In the genomic region with DNA sequence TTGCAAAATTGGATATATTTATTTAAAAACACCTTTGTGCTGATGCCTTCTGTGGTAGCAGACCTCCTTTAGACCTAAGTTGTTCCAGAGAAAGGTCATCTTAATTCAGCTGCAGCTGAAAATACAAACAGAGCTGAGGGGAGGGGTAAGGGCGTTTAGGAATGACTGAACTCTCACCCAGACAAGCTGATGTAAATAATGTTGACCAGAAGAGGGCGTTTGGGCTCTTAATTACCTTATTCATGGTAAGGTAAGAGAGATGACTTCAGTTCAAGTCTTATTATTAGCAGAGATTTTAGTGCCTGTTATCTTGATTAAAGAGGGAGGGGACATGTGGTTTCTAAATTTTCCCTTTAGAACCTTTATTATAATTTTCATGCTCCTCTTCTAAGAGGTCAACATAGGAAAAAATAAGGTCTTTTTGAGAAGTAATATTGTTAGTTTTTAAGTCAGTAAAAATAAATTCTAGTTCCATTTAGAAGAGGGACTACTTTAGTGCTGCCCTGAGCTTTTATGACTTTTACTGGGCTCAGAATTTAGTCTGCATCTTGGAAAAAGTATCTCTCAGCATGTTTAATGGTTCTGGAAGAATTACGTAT, we compare ENCODE assay signal across 8 cellular contexts. TPM values are rescaled to one million over a fixed set of nuclear protein-coding genes. Genes with fewer than 3 reads are reported as not detected.
DNase-seq lines count a peak whose midpoint lies in the region; ATAC-seq and TF ChIP-seq lines count a peak whose summit lies in the region.

No MANE protein-coding gene starts in this region.

- H3K36me3 ChIP-seq in tibial nerve (no peaks in the 10 kb centered on the region), aorta (ENCODE audit: control insufficient read depth in 1 of 2, insufficient read depth in 2 of 2, low read length in 1 of 2) (no peaks in the 10 kb centered on the region)

- no peaks in the 10 kb centered on the region for H3K9me3 ChIP-seq in tibial nerve
- H3K9me3 ChIP-seq in aorta (ENCODE audit: control insufficient read depth, low read length), result no peaks in the 10 kb centered on the region

- TF ChIP-seq EP300 in tibial nerve (IDR thresholded peaks at IDR 0.05), result no peak

- H3K4me3 ChIP-seq in tibial nerve, result no peak overlapping the region
- no peak overlapping the region for H3K4me3 ChIP-seq in aorta (ENCODE audit: low read length in 2 of 2)

- 36 to 37% methylated on average over 3 of the region's 3 CpGs for WGBS in tibial nerve, 2 donors
- WGBS in aorta, 2 donors, result 37 to 38% methylated on average over 3 of the region's 3 CpGs

- peak; percentile 13 to 43 (median 34) for TF ChIP-seq CTCF in tibial nerve (IDR thresholded peaks at IDR 0.05)

- H3K27ac ChIP-seq in tibial nerve (no peak overlapping the region), aorta (ENCODE audit: low read depth in 1 of 2, low read length in 2 of 2) (no peak overlapping the region)

- ATAC-seq in GM19023 (IDR thresholded peaks at IDR 0.05; ENCODE audit: unreplicated experiment) (peak; percentile 80), HG03196 (IDR thresholded peaks at IDR 0.05; ENCODE audit: unreplicated experiment) (peak; percentile 72), aorta (ENCODE audit: low FRiP score) (no peak)

- DNase-seq in D341Med (ENCODE audit: low spot score), result peak; percentile 56
- peak; percentile 70 for DNase-seq in NCI-H510A treated with DMSO at 0.1 percent for 48 hours (lab: John Stamatoyannopoulos, UW)
- peak; percentile 65 for DNase-seq in amniotic epithelial cell (ENCODE audit: low read depth)
- peak; percentile 61 for DNase-seq in iPS-NIHi7 (ENCODE audit: extremely low spot score)
- DNase-seq in tibial nerve (ENCODE audit: low spot score in 2 of 2), result peak in 1 of 2 donors; percentile 26
- DNase-seq in aorta, result no peak

- no peak for TF ChIP-seq POLR2A in tibial nerve (IDR thresholded peaks at IDR 0.05)

- H3K4me1 ChIP-seq in tibial nerve (peaks cover 0 to 20% (median 2%) of the 10 kb centered on the region in 4 donors), aorta (ENCODE audit: control insufficient read depth in 1 of 2, insufficient read depth in 2 of 2, low read length in 2 of 2) (no peaks in the 10 kb centered on the region)

- intact Hi-C loops in aorta (cut with DNase I), result loop anchor here in 1 of 2 donors (10.0 kb wide), 1 partner anchor 432 kb away; no protein-coding TSS in a partner anchor

- no peaks in the 10 kb centered on the region for H3K27me3 ChIP-seq in tibial nerve
- H3K27me3 ChIP-seq in aorta (ENCODE audit: control insufficient read depth in 1 of 2, insufficient read depth in 2 of 2, low read length in 1 of 2), result no peaks in the 10 kb centered on the region

RNA-seq across cellular contexts. Expression of gene GPR171, which starts 46.3 kb away (rescaled TPM):
- 1 to 10 TPM in 2 of 4 donors, under 1 TPM in 1, not detected in 1; 0.84 to 2.7 (median 1.3) TPM for total RNA-seq in tibial nerve
- 1 to 10 TPM in 1 of 2 donors, under 1 TPM in 1; 0.96 to 1.2 TPM for total RNA-seq in aorta
- 1 to 10 TPM in 1 of 2 donors, not detected in 1; 1.0 TPM for polyA plus RNA-seq in aorta

Comparison
In these comparisons a context has a peak if more than half of its experiments do, and no peak if none do; other contexts are left out.
1. DNase-seq: peak in D341Med (single experiment), NCI-H510A treated with DMSO at 0.1 percent for 48 hours (single experiment), amniotic epithelial cell (single experiment) and iPS-NIHi7 (single experiment); none in aorta (0 of 2).